22 cellular contexts compared by ENCODE assay signal in genomic region chr9:137645211-137645610, GRCh38. TPM values are rescaled to one million over a fixed set of nuclear protein-coding genes. Genes with fewer than 3 reads are reported as not detected.
DNase-seq lines count a peak whose midpoint lies in the region; ATAC-seq and TF ChIP-seq lines count a peak whose summit lies in the region.
"Had no signal": no experiment of that assay in that cellular context is flagged by ENCODE, and none has a peak within 500 bp of the region (broad histone marks: within the 10 kb centered on the region; RNA-seq: fewer than 3 reads in every experiment).

No MANE protein-coding gene starts in this region.

- H4K20me1 ChIP-seq in osteoblast (ENCODE audit: insufficient read depth, low read length) (peaks cover 60% of the 10 kb centered on the region), GM23248 (ENCODE audit: insufficient read depth) (no peaks in the 10 kb centered on the region)

- no peak overlapping the region for H2AFZ ChIP-seq in osteoblast (ENCODE audit: low read length)
- no peak overlapping the region for H2AFZ ChIP-seq in GM23248

- in situ Hi-C loops in GM23248 (cut with MboI): no loop called here

- H3K36me3 ChIP-seq in osteoblast (ENCODE audit: insufficient read depth, low read length) (peaks cover 3% of the 10 kb centered on the region), mucosa of descending colon (ENCODE audit: low read depth) (no peaks in the 10 kb centered on the region), GM23248 (ENCODE audit: low read depth) (no peaks in the 10 kb centered on the region; the same call in 1 of the 2 replicates)

- WGBS in GM23248 (ENCODE audit: low coverage in 1 of 2, low lambda C conversion rate in 2 of 2, missing lambda C conversion rate in 2 of 2), 2 experiments: 77 to 88% methylated on average over 5 of the region's 5 CpGs

- H3K9ac ChIP-seq in GM23248: no peak overlapping the region

- H3K27me3 ChIP-seq in osteoblast (ENCODE audit: insufficient read depth, low read length) (no peaks in the 10 kb centered on the region), GM23248 (replicated peaks; ENCODE audit: insufficient read depth) (no peaks in the 10 kb centered on the region)
- H3K27me3 ChIP-seq: right lobe of liver, upper lobe of left lung had no signal

- no peak overlapping the region for H3K4me3 ChIP-seq in osteoblast (ENCODE audit: insufficient read depth, low read length)
- H3K4me3 ChIP-seq in mucosa of descending colon: no peak overlapping the region
- H3K4me3 ChIP-seq in GM23248: no peak overlapping the region
- H3K4me3 ChIP-seq: GM12878, right lobe of liver, upper lobe of left lung had no signal

- peaks cover 3% of the 10 kb centered on the region for H3K4me1 ChIP-seq in osteoblast (ENCODE audit: insufficient read depth, low read length)
- no peaks in the 10 kb centered on the region for H3K4me1 ChIP-seq in mucosa of descending colon (ENCODE audit: low read depth)
- H3K4me1 ChIP-seq in GM23248 (ENCODE audit: insufficient read depth): 0 out of 2 replicates have a peak, but pooled peaks cover 3% of the 10 kb centered on the region
- H3K4me1 ChIP-seq: right lobe of liver had no signal

- POLR2A ChIA-PET in HEK293T (lab: Yijun Ruan, JAX): no interaction called here

- H3K79me2 ChIP-seq in osteoblast (ENCODE audit: insufficient read depth, low read length): peaks cover 94% of the 10 kb centered on the region
- H3K79me2 ChIP-seq in GM23248 (ENCODE audit: insufficient read depth): peaks cover 100% of the 10 kb centered on the region

- H3K9me3 ChIP-seq in osteoblast (ENCODE audit: low read depth, low read length) (no peaks in the 10 kb centered on the region), mucosa of descending colon (no peaks in the 10 kb centered on the region), GM23248 (ENCODE audit: low read depth) (no peaks in the 10 kb centered on the region)
- H3K9me3 ChIP-seq: right lobe of liver, upper lobe of left lung had no signal

- CTCF ChIA-PET in HEK293T (lab: Yijun Ruan, JAX): no interaction called here

- TF ChIP-seq CTCF in osteoblast (IDR thresholded peaks at IDR 0.05; ENCODE audit: extremely low read depth, low read depth, low read length): no peak
- no peak for TF ChIP-seq CTCF in mucosa of descending colon (IDR thresholded peaks at IDR 0.05)

- DNase-seq in HEK293T (ENCODE audit: extremely low spot score): no peak
- peak; percentile 5 for DNase-seq in NCI-H1417 treated with DMSO at 0.1 percent for 48 hours (lab: John Stamatoyannopoulos, UW)
- peak; percentile 79 for DNase-seq in NCI-H774 (lab: John Stamatoyannopoulos, UW)
- peak; percentile 64 for DNase-seq in osteoblast (ENCODE audit: insufficient read length, low spot score, missing footprints)
- no peak for DNase-seq in mucosa of descending colon
- DNase-seq in GM23248: no peak
- DNase-seq in DMS 273 treated with DMSO at 0.1 percent for 48 hours (lab: John Stamatoyannopoulos, UW): no peak
- DNase-seq: activated CD4-positive, alpha-beta T cell treated with anti-CD3 and anti-CD28 coated beads, Interleukin-2, amount 50 U/mL, for 1 hour; activated gamma-delta T cell treated with Interleukin-2 at 50 U/mL for 16 hours; activated T-cell treated with anti-CD3 and anti-CD28 coated beads, Interleukin-2, amount 50 U/mL, for 4 hours; C1 segment of cervical spinal cord; hippocampal formation; KBM-7; NCI-H1694; NCI-H524; right lobe of liver; stimulated activated CD4-positive, alpha-beta T cell treated with anti-CD3 and anti-CD28 coated beads, Interleukin-4, amount 100 ng/mL, for 4 hours; substantia nigra; upper lobe of left lung had no signal

- H3F3A ChIP-seq in GM23248 (ENCODE audit: insufficient read depth): no peaks in the 10 kb centered on the region

- intact Hi-C loops in mucosa of descending colon (cut with DNase I, micrococcal nuclease): no loop called here

- no peak overlapping the region for H3K27ac ChIP-seq in osteoblast (ENCODE audit: low read depth, low read length)
- H3K27ac ChIP-seq in GM23248: no peak overlapping the region
- H3K27ac ChIP-seq: right lobe of liver, upper lobe of left lung had no signal

- no peak overlapping the region for H3K4me2 ChIP-seq in osteoblast (ENCODE audit: insufficient read depth, low read length)
- H3K4me2 ChIP-seq in GM23248 (ENCODE audit: unreplicated experiment): no peak overlapping the region

- no peaks in the 10 kb centered on the region for H3K9me2 ChIP-seq in GM23248 (ENCODE audit: insufficient read depth)

- no peak for ATAC-seq in mucosa of descending colon
- ATAC-seq: activated T-cell treated with anti-CD3 and anti-CD28 coated beads, Interleukin-2, amount 50 U/mL, for 4 hours; GM12878; left lobe of liver; right lobe of liver; stimulated activated memory B cell treated with anti-CD40 and anti-IgM and Interleukin-4, amounts not matched to agents 10 μg/mL and 1 μg/mL and 100 μg/mL, for 72 hours had no signal

TF ChIP-seq in HEK293T, 16 proteins besides CTCF, POLR2A, EP300 and RAD21:
- 0 out of 2 replicates have a peak, but pooled peaks have one; percentile 22 for TF ChIP-seq L3MBTL2 (conservative IDR thresholded peaks at IDR 0.05)
- no peak for TF ChIP-seq FOXK2 (IDR thresholded peaks at IDR 0.05)
- no peak for TF ChIP-seq TARDBP (IDR thresholded peaks at IDR 0.05)
- TF ChIP-seq ZNF384 (IDR thresholded peaks at IDR 0.05): no peak
- no peak for TF ChIP-seq NFRKB (IDR thresholded peaks at IDR 0.05)
- no peak for TF ChIP-seq FOXA1 (IDR thresholded peaks at IDR 0.05)
- TF ChIP-seq SP1 (IDR thresholded peaks at IDR 0.05): no peak
- TF ChIP-seq HDGF (IDR thresholded peaks at IDR 0.05; ENCODE audit: borderline replicate concordance): no peak

RNA-seq across cellular contexts. Expression of gene EHMT1, which starts 26.4 kb away (rescaled TPM):
- total RNA-seq in osteoblast (38.0 and 46.3 TPM in 2 replicates), mucosa of descending colon (10 to 100 TPM; 78.4 to 90.8 (median 83.3) TPM)
- total RNA-seq in GM23248 (2014; rRNA removed; shearing (Covaris generic)): 26.8 and 43.6 TPM in 2 replicates
- polyA plus RNA-seq in GM23248 (2016; fragmentation: Nextera tagmentation; extraction: Ambion mirVana): 31.0 and 33.7 TPM in 2 replicates

RNA-seq across cellular contexts. Expression of gene ARRDC1, which starts 39.7 kb away (rescaled TPM):
- total RNA-seq in osteoblast (11.9 and 15.0 TPM in 2 replicates), mucosa of descending colon (100 to 1,000 TPM in 1 of 3 donors, 10 to 100 TPM in 2; 58.1 to 111 (median 100.0) TPM)
- total RNA-seq in GM23248 (2014; rRNA removed; shearing (Covaris generic)): 26.9 and 37.1 TPM in 2 replicates
- polyA plus RNA-seq in GM23248 (2016; fragmentation: Nextera tagmentation; extraction: Ambion mirVana): 21.0 and 22.0 TPM in 2 replicates

RNA-seq across cellular contexts. Expression of gene ZMYND19, which starts 54.9 kb away (rescaled TPM):
- total RNA-seq in osteoblast: 10.5 and 14.1 TPM in 2 replicates
- total RNA-seq in mucosa of descending colon: 10 to 100 TPM; 14.2 to 18.5 (median 18.4) TPM
- 29.6 and 35.0 TPM in 2 replicates for total RNA-seq in GM23248 (2014; rRNA removed; shearing (Covaris generic))
- polyA plus RNA-seq in GM23248 (2016; fragmentation: Nextera tagmentation; extraction: Ambion mirVana): 6.1 and 11.6 TPM in 2 replicates

Comparison
In these comparisons a context has a peak if more than half of its experiments do, and no peak if none do; other contexts are left out.
1. DNase-seq: peak in NCI-H1417 treated with DMSO at 0.1 percent for 48 hours (single experiment), NCI-H774 (single experiment) and osteoblast (single experiment); none in HEK293T (single experiment), mucosa of descending colon (0 of 3), GM23248 (single experiment) and DMS 273 treated with DMSO at 0.1 percent for 48 hours (single experiment).